ENCODE assay signal across 13 cellular contexts in the genomic region with DNA sequence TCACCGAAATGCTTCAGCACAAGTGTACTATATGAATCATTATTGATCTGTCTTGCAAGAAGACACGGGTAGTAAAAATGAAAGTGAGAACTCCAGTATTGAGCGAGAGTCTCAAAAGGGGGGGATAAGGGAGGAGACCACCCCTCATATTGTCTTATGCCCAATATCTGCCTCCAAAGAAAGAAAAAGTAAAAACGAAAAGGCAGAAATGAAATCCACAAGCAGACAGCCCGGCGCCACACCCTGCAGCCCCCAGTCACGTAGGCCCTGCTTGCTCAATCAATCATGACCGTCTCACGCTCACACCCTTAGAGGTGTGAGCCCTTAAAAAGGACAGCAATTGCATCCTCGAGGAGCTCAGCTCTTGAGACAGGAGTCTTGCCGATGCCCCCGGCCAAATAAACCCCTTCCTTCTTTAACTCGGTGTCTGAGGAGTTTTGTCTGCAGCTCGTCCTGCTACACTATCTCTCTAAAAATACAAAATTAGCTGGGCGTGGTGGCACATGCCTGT. TPM values are rescaled to one million over a fixed set of nuclear protein-coding genes. Genes with fewer than 3 reads are reported as not detected.
A peak's percentile ranks its signal among the peaks of the same experiment; 100 is the strongest.
DNase-seq lines count a peak whose midpoint lies in the region; ATAC-seq and TF ChIP-seq lines count a peak whose summit lies in the region.
"Not testable (repeated sequence)": the region's sequence is repeated elsewhere in the genome, so short reads cannot be mapped to it uniquely, and the experiment has no call there.
"Had no signal": no experiment of that assay in that cellular context is flagged by ENCODE, and none has a peak within 500 bp of the region (broad histone marks: within the 10 kb centered on the region; RNA-seq: fewer than 3 reads in every experiment).

No MANE protein-coding gene starts in this region.

- not testable (repeated sequence) for H3K36me3 ChIP-seq in SU-DHL-6 (ENCODE audit: low read length); spleen

- ATAC-seq in GM18873 (IDR thresholded peaks at IDR 0.05; ENCODE audit: low FRiP score, unreplicated experiment): peak; percentile 59
- ATAC-seq in GM21529 (IDR thresholded peaks at IDR 0.05; ENCODE audit: unreplicated experiment): peak; percentile 69
- peak; percentile 66 for ATAC-seq in HG03095 (IDR thresholded peaks at IDR 0.05; ENCODE audit: unreplicated experiment)
- peak; percentile 66 to 87 for ATAC-seq in activated T-cell treated with anti-CD3 and anti-CD28 coated beads, Interleukin-2, amount 50 U/mL, for 72 hours (replicated peaks in 1 of 2)

- DNase-seq in Calu3, spleen: not testable (repeated sequence)
- DNase-seq in MV-4-11 (lab: John Stamatoyannopoulos, UW): peak; percentile 55
- peak in 1 of 2 donors; percentile 41 for DNase-seq in activated T-cell treated with anti-CD3 and anti-CD28 coated beads, Interleukin-2, amount 50 U/mL, for 72 hours

- TF ChIP-seq CTCF in Calu3 (IDR thresholded peaks at IDR 0.05; ENCODE audit: unreplicated experiment); SU-DHL-6 (IDR thresholded peaks at IDR 0.05; ENCODE audit: insufficient read depth, low read length, poor library complexity, severe bottlenecking); spleen (IDR thresholded peaks at IDR 0.05 in 8 of 11, conservative IDR thresholded peaks at IDR 0.05 in 3 of 11): not testable (repeated sequence)

- H3K9me3 ChIP-seq in SU-DHL-6 (ENCODE audit: insufficient read depth, low read length); spleen: not testable (repeated sequence)

- H3K27ac Mint-ChIP-seq in Calu3 (ENCODE audit: unreplicated experiment): peak overlapping the region; percentile 56
- H3K27ac Mint-ChIP-seq in activated T-cell treated with anti-CD3 and anti-CD28 coated beads, Interleukin-2, amount 50 U/mL, for 72 hours: not testable (repeated sequence)

- 0 out of 2 replicates have a peak overlapping the region, but pooled peaks have one; percentile 16 for H3K27ac ChIP-seq in SU-DHL-6 (ENCODE audit: low read depth, low read length)
- H3K27ac ChIP-seq in spleen: peak overlapping the region in 6 of 8 donors; percentile 7 to 69 (median 41)

- not testable (repeated sequence) for H3K27me3 ChIP-seq in SU-DHL-6 (ENCODE audit: low read length); spleen (replicated peaks in 1 of 7)

- H3K36me3 Mint-ChIP-seq in Calu3 (ENCODE audit: insufficient read depth, unreplicated experiment); activated T-cell treated with anti-CD3 and anti-CD28 coated beads, Interleukin-2, amount 50 U/mL, for 72 hours (ENCODE audit: insufficient read depth in 2 of 2): not testable (repeated sequence)

- peak overlapping the region; percentile 71 for H3K4me2 ChIP-seq in SU-DHL-6 (ENCODE audit: low read depth, low read length, poor library complexity, severe bottlenecking)

- H3K4me3 Mint-ChIP-seq in Calu3 (ENCODE audit: low read depth, unreplicated experiment): peak overlapping the region; percentile 69
- H3K4me3 Mint-ChIP-seq in activated T-cell treated with anti-CD3 and anti-CD28 coated beads, Interleukin-2, amount 50 U/mL, for 72 hours: peak overlapping the region; percentile 54 to 74

- CTCF ChIA-PET in Calu3 (lab: Charles Lee): not testable (repeated sequence)

- H3K4me3 ChIP-seq in SU-DHL-6 (ENCODE audit: insufficient read depth, low read length, poor library complexity, severe bottlenecking) (peak overlapping the region; percentile 44), spleen (peak overlapping the region in 2 of 8 donors; percentile 18 to 41)

- not testable (repeated sequence) for TF ChIP-seq POLR2A in spleen (IDR thresholded peaks at IDR 0.05)

- not testable (repeated sequence) for BruUV-seq in Calu3 (replicated peaks; lab: Mats Ljungman, UMichigan)

- H3K27me3 Mint-ChIP-seq in Calu3 (ENCODE audit: unreplicated experiment): peaks cover 20% of the 10 kb centered on the region
- H3K27me3 Mint-ChIP-seq in activated T-cell treated with anti-CD3 and anti-CD28 coated beads, Interleukin-2, amount 50 U/mL, for 72 hours (ENCODE audit: low read depth): not testable (repeated sequence)

- intact Hi-C loops in Calu3 (cut with micrococcal nuclease; ENCODE audit: unreplicated experiment); spleen (cut with DNase I; ENCODE audit: low total_unique reads): not testable (repeated sequence)

- not testable (repeated sequence) for H3K9me2 ChIP-seq in SU-DHL-6 (replicated peaks; ENCODE audit: insufficient read depth, low read length)

- H3F3A ChIP-seq in SU-DHL-6 (ENCODE audit: insufficient read depth): not testable (repeated sequence)

- H3K9me3 Mint-ChIP-seq in Calu3 (ENCODE audit: low read depth, unreplicated experiment); activated T-cell treated with anti-CD3 and anti-CD28 coated beads, Interleukin-2, amount 50 U/mL, for 72 hours: not testable (repeated sequence)

- not testable (repeated sequence) for H3K4me1 Mint-ChIP-seq in Calu3 (ENCODE audit: low read depth, unreplicated experiment)
- H3K4me1 Mint-ChIP-seq in activated T-cell treated with anti-CD3 and anti-CD28 coated beads, Interleukin-2, amount 50 U/mL, for 72 hours (ENCODE audit: low read depth): peaks cover 49% of the 10 kb centered on the region

- H3K9ac ChIP-seq in SU-DHL-6 (ENCODE audit: low read length): peak overlapping the region; percentile 33

- H4K20me1 ChIP-seq in SU-DHL-6 (ENCODE audit: low read depth, low read length): not testable (repeated sequence)

- 56 to 73% (median 70%) methylated on average over 15 of the region's 15 CpGs for WGBS in spleen, 5 donors

- peaks cover 0 to 22% (median 12%) of the 10 kb centered on the region in 6 donors for H3K4me1 ChIP-seq in spleen

- not testable (repeated sequence) for H3K79me2 ChIP-seq in SU-DHL-6 (ENCODE audit: insufficient read depth, low read length)

- H2AFZ ChIP-seq in SU-DHL-6 (ENCODE audit: low read depth, low read length, severe bottlenecking): peak overlapping the region; percentile 62

RNA-seq across cellular contexts. Expression of gene CD70, which starts 10.6 kb away (rescaled TPM):
- total RNA-seq in Calu3 (2022) (0.68 TPM in 1 of 2 replicates, not detected in the other), spleen (1 to 10 TPM in 6 of 7 donors, under 1 TPM in 1; 0.69 to 7.3 (median 3.0) TPM)
- total RNA-seq in activated T-cell treated with anti-CD3 and anti-CD28 coated beads, Interleukin-2, amount 50 U/mL, for 72 hours: 10 to 100 TPM; 25.0 to 31.5 TPM
- polyA plus RNA-seq in spleen: 1 to 10 TPM; 3.6 to 6.6 (median 3.9) TPM
- total RNA-seq: endothelial cell of umbilical vein, omental fat pad, Right ventricle myocardium superior, transverse colon had no signal
- polyA plus RNA-seq: AG04450, endothelial cell of umbilical vein had no signal
